ENCODE assay signal across 8 cellular contexts in the genomic region with DNA sequence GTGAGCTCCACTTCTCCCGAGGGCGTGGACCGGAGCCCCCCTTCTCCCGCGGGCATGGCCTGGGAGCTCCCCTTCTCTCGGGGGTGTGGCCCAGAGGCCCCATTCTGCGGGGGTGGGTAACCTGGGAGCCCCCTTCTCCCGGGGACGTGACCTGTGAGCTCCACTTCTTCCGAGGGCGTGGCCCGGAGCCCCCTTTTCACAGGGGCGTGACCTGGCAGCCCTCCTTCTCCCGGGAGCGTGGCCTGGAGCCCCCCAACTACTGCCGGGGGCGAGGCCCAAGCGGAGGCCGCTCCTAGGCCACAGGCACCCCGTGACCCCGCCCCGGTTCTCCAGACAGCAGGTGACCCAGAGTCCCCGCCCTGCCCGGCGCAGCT. TPM values are rescaled to one million over a fixed set of nuclear protein-coding genes. Genes with fewer than 3 reads are reported as not detected.
DNase-seq lines count a peak whose midpoint lies in the region; ATAC-seq, FAIRE-seq and TF ChIP-seq lines count a peak whose summit lies in the region.

No MANE protein-coding gene starts in this region.

- H3K4me3 ChIP-seq in BE2C (ENCODE audit: low read depth, low read length), result peak overlapping the region; percentile 72
- H3K4me3 ChIP-seq in Jurkat, Clone E6-1 (ENCODE audit: low read length), result peak overlapping the region; percentile 80
- H3K4me3 ChIP-seq in bronchial epithelial cell (ENCODE audit: low read depth, low read length), result peak overlapping the region; percentile 93
- H3K4me3 ChIP-seq in mucosa of stomach (ENCODE audit: low read length), result peak overlapping the region; percentile 84

- H3K36me3 ChIP-seq in BE2C (no peaks in the 10 kb centered on the region; the same call in 1 of the 2 replicates), bronchial epithelial cell (ENCODE audit: control insufficient read depth, insufficient read depth, low read length) (no peaks in the 10 kb centered on the region), mucosa of stomach (ENCODE audit: control insufficient read depth, insufficient read depth, low read length) (no peaks in the 10 kb centered on the region)

- no peaks in the 10 kb centered on the region for H3K9me3 ChIP-seq in BE2C
- no peaks in the 10 kb centered on the region for H3K9me3 ChIP-seq in mucosa of stomach (ENCODE audit: control insufficient read depth, low read length)

- H3K27me3 ChIP-seq in BE2C (no peaks in the 10 kb centered on the region), bronchial epithelial cell (ENCODE audit: control insufficient read depth, insufficient read depth, low read length) (no peaks in the 10 kb centered on the region), mucosa of stomach (ENCODE audit: control insufficient read depth, insufficient read depth, low read length) (no peaks in the 10 kb centered on the region)

- no peak for DNase-seq in BE2C
- no peak for DNase-seq in Jurkat, Clone E6-1 (ENCODE audit: low read depth, low spot score)
- DNase-seq in bronchial epithelial cell (ENCODE audit: low read depth), result no peak
- no peak for DNase-seq in activated gamma-delta T cell treated with Interleukin-2 at 50 U/mL for 16 hours
- DNase-seq in COLO668 (lab: John Stamatoyannopoulos, UW; ENCODE audit: unreplicated experiment), result no peak
- no peak for DNase-seq in MV-4-11 (lab: John Stamatoyannopoulos, UW)

- ATAC-seq in GM19328 (IDR thresholded peaks at IDR 0.05; ENCODE audit: unreplicated experiment), result peak; percentile 2

- peak overlapping the region; percentile 88 for H3K9ac ChIP-seq in mucosa of stomach (ENCODE audit: low read length)

- TF ChIP-seq CTCF in BE2C (IDR thresholded peaks at IDR 0.05; ENCODE audit: low read depth, low read length) (no peak), bronchial epithelial cell (IDR thresholded peaks at IDR 0.05; ENCODE audit: insufficient read depth, low read length, severe bottlenecking) (no peak)

- FAIRE-seq in bronchial epithelial cell (lab: Jason Lieb, UNC), result no peak

- H3K4me1 ChIP-seq in BE2C (no peaks in the 10 kb centered on the region), mucosa of stomach (ENCODE audit: control insufficient read depth, insufficient read depth, low read length) (peaks cover 14% of the 10 kb centered on the region)

RNA-seq across cellular contexts. Expression of a gene that starts 0.3 kb away (rescaled TPM):
- 18.3 TPM for polyA plus RNA-seq in BE2C (2012; ENCODE audit: insufficient read depth, insufficient read length, low read depth)
- 40.5 TPM for polyA plus RNA-seq in Jurkat, Clone E6-1 (2012; ENCODE audit: insufficient read depth, insufficient read length)
- total RNA-seq in bronchial epithelial cell, result 36.5 and 45.3 TPM in 2 replicates

RNA-seq across cellular contexts. Expression of a gene that starts 42.5 kb away (rescaled TPM):
- polyA plus RNA-seq in BE2C (2012; ENCODE audit: insufficient read depth, insufficient read length, low read depth), result 4.3 TPM
- polyA plus RNA-seq in Jurkat, Clone E6-1 (2012; ENCODE audit: insufficient read depth, insufficient read length), result 19.3 TPM
- 2.6 and 3.9 TPM in 2 replicates for total RNA-seq in bronchial epithelial cell

RNA-seq across cellular contexts. Expression of a gene that starts 42.8 kb away (rescaled TPM):
- 14.4 TPM for polyA plus RNA-seq in BE2C (2012; ENCODE audit: insufficient read depth, insufficient read length, low read depth)
- polyA plus RNA-seq in Jurkat, Clone E6-1 (2012; ENCODE audit: insufficient read depth, insufficient read length), result 55.5 TPM
- total RNA-seq in bronchial epithelial cell, result 15.3 and 21.5 TPM in 2 replicates
